In genomic region chr4:4761128-4761991, GRCh38 we compare ENCODE assay signal across 1 cellular context.
TF ChIP-seq lines count a peak whose summit lies in the region.

No MANE protein-coding gene starts in this region.

TF ChIP-seq in K562, 482 proteins besides CTCF, POLR2A, EP300 and RAD21 (continued from another document):
- TF ChIP-seq PKNOX1 (IDR thresholded peaks at IDR 0.05), result no peak
